26 cellular contexts compared by ENCODE assay signal in the genomic region with DNA sequence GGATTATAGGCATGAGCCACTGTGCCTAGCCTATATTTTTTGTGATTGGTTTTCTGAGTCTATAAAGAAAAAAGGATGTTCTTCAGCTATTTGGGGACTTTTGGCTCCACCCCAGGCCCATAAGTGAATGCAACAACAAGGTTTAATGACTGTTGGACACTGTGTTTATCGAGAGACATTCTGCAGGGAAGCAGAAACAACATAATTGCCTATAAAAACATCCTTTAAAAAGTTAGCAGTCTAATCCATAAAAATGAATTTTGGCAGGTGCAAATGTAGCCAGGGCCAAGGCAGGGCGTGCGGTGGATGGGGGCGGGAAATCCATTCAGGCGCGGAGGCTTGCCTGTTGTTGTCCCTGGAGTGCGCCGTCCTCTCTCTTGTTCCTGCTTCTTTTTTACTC.
"Had no signal": no experiment of that assay in that cellular context is flagged by ENCODE, and none has a peak within 500 bp of the region (broad histone marks: within the 10 kb centered on the region; RNA-seq: fewer than 3 reads in every experiment).

No MANE protein-coding gene starts in this region.

- H3K27me3 ChIP-seq: adrenal gland, body of pancreas, esophagus squamous epithelium had no signal

- H3K9me3 ChIP-seq: adrenal gland, body of pancreas, esophagus squamous epithelium had no signal

- H3K4me1 ChIP-seq: adrenal gland, body of pancreas, esophagus squamous epithelium, gastroesophageal sphincter, heart right ventricle had no signal

- H3K36me3 ChIP-seq: adrenal gland, esophagus squamous epithelium, gastroesophageal sphincter, heart right ventricle had no signal

- DNase-seq: activated CD4-positive, alpha-beta memory T cell treated with anti-CD3 and anti-CD28 coated beads, Interleukin-2, amount 10 ng/mL, durations not matched to agents 7 days and 5 days; activated CD4-positive, alpha-beta T cell treated with anti-CD3 and anti-CD28 coated beads for 1 hour; activated CD4-positive, alpha-beta T cell treated with anti-CD3 and anti-CD28 coated beads for 4 hours; activated CD4-positive, alpha-beta T cell treated with anti-CD3 and anti-CD28 coated beads, Interleukin-2, amount 10 ng/mL, durations not matched to agents 7 days and 5 days; activated CD4-positive, alpha-beta T cell treated with anti-CD3 and anti-CD28 coated beads, Interleukin-2, amount 50 U/mL, for 4 hours; activated CD8-positive, alpha-beta memory T cell treated with anti-CD3 and anti-CD28 coated beads for 24 hours; activated effector memory CD4-positive, alpha-beta T cell treated with anti-CD3 and anti-CD28 coated beads, Interleukin-2, amount 50 U/mL, for 16 hours; activated naive CD4-positive, alpha-beta T cell treated with anti-CD3 and anti-CD28 coated beads for 36 hours; activated naive CD8-positive, alpha-beta T cell treated with anti-CD3 and anti-CD28 coated beads for 36 hours; activated naive CD8-positive, alpha-beta T cell treated with anti-CD3 and anti-CD28 coated beads, Interleukin-2, amount 50 U/mL, for 24 hours; activated T-cell treated with anti-CD3 and anti-CD28 coated beads, Interleukin-2, amount 50 U/mL, for 4 hours; adrenal gland; amygdala; aorta; body of pancreas; caudate nucleus; cortex of kidney; dermis blood vessel endothelial cell; effector CD8-positive, alpha-beta T cell; esophagus squamous epithelium; foreskin melanocyte; heart right ventricle; T-helper 2 cell had no signal

- H3K4me3 ChIP-seq: adrenal gland, body of pancreas, esophagus squamous epithelium, gastroesophageal sphincter, heart right ventricle had no signal

- ATAC-seq: activated naive CD8-positive, alpha-beta T cell treated with anti-CD3 and anti-CD28 coated beads, Interleukin-2, amount 50 U/mL, for 24 hours; activated T-cell treated with anti-CD3 and anti-CD28 coated beads, Interleukin-2, amount 50 U/mL, for 4 hours; body of pancreas; gastroesophageal sphincter; heart right ventricle; WTC11 had no signal

- H3K27ac ChIP-seq: adrenal gland, body of pancreas, epithelial cell of prostate, esophagus squamous epithelium, gastroesophageal sphincter, heart right ventricle had no signal
